Comparison of ENCODE assay signal across 12 cellular contexts in the genomic region with DNA sequence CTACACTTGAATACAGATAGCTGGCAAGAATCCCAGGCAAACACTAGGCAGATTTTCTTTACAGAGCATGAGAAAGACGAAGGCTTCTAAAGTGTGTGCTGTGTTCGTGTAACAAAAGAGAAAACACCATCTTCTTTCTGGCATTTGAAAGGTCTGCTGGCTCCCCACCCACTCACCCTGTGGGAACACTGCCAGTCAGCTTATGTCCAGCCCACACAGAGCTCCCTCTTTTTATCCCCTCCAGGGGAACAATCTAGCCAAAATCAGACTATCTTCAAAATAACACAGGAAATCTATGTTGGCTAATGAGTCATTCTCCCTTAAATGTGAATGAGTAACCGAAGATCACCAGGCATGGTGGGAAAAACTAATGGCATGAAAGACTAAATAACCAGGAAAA. TPM values are rescaled to one million over a fixed set of nuclear protein-coding genes. Genes with fewer than 3 reads are reported as not detected.
DNase-seq lines count a peak whose midpoint lies in the region; ATAC-seq and TF ChIP-seq lines count a peak whose summit lies in the region.
"Had no signal": no experiment of that assay in that cellular context is flagged by ENCODE, and none has a peak within 500 bp of the region (broad histone marks: within the 10 kb centered on the region; RNA-seq: fewer than 3 reads in every experiment).

No MANE protein-coding gene starts in this region.

- H3K27me3 ChIP-seq in hepatocyte (no peaks in the 10 kb centered on the region), colonic mucosa (no peaks in the 10 kb centered on the region)

- H3K9ac ChIP-seq in colonic mucosa (ENCODE audit: low read depth in 2 of 2, low read length in 2 of 2), result no peak overlapping the region

- 61% methylated on average over 3 of the region's 3 CpGs for WGBS in hepatocyte (ENCODE audit: low lambda C conversion rate, missing lambda C conversion rate)

- H3K36me3 ChIP-seq in hepatocyte (replicated peaks; ENCODE audit: insufficient read depth, low read depth) (no peaks in the 10 kb centered on the region), colonic mucosa (no peaks in the 10 kb centered on the region)

- no peaks in the 10 kb centered on the region for H3K9me2 ChIP-seq in hepatocyte (replicated peaks; ENCODE audit: insufficient read depth)

- no peaks in the 10 kb centered on the region for H3K9me3 ChIP-seq in hepatocyte (ENCODE audit: low read depth)
- no peaks in the 10 kb centered on the region for H3K9me3 ChIP-seq in colonic mucosa
- H3K9me3 ChIP-seq: Caco-2 had no signal

- no peaks in the 10 kb centered on the region for H3K36me3 Mint-ChIP-seq in immature natural killer cell

- H3K27ac Mint-ChIP-seq in immature natural killer cell, result no peak overlapping the region
- H3K27ac Mint-ChIP-seq: activated T-helper 2 cell treated with anti-CD3 and anti-CD28 coated beads, Interferon-gamma antibody, Interleukin-2, Interleukin-4, amounts not matched to agents 10 μg/mL and 5 μg/mL and 100 μg/mL, durations not matched to agents 14 hours and 24 hours and 36 hours had no signal

- no peaks in the 10 kb centered on the region for H3K9me3 Mint-ChIP-seq in immature natural killer cell
- H3K9me3 Mint-ChIP-seq: activated T-helper 2 cell treated with anti-CD3 and anti-CD28 coated beads, Interferon-gamma antibody, Interleukin-2, Interleukin-4, amounts not matched to agents 10 μg/mL and 5 μg/mL and 100 μg/mL, durations not matched to agents 14 hours and 24 hours and 36 hours had no signal

- H3K4me1 Mint-ChIP-seq in immature natural killer cell, result no peaks in the 10 kb centered on the region

- H3K27ac ChIP-seq in hepatocyte (no peak overlapping the region), colonic mucosa (no peak overlapping the region)

- no peaks in the 10 kb centered on the region for H3K79me2 ChIP-seq in hepatocyte

- no peak for TF ChIP-seq CTCF in hepatocyte (IDR thresholded peaks at IDR 0.05; ENCODE audit: poor library complexity)
- no peak for TF ChIP-seq CTCF in colonic mucosa (IDR thresholded peaks at IDR 0.05)

- no peak for ATAC-seq in HG03565 (IDR thresholded peaks at IDR 0.05; ENCODE audit: unreplicated experiment)
- ATAC-seq: HepG2 had no signal

- intact Hi-C loops in colonic mucosa (cut with DNase I), result no loop called here

- in situ Hi-C loops in ACHN (cut with HindIII; ENCODE audit: low pct_ligation_motif_present, low pct_unique_long_range_greater_than_20kb, low sequenced_read_pairs), result loop anchor here (25.0 kb wide), 1 partner anchor 191 kb away; no protein-coding TSS in a partner anchor

- H2AFZ ChIP-seq in hepatocyte, result no peak overlapping the region

- no peaks in the 10 kb centered on the region for H3K4me1 ChIP-seq in hepatocyte (ENCODE audit: insufficient read depth)
- H3K4me1 ChIP-seq in colonic mucosa, result no peaks in the 10 kb centered on the region
- H3K4me1 ChIP-seq: Caco-2 had no signal

- no peak overlapping the region for H3K4me3 Mint-ChIP-seq in immature natural killer cell

- peak; percentile 63 for DNase-seq in ACHN
- DNase-seq in HS-5 (ENCODE audit: low read depth), result peak; percentile 45
- DNase-seq in amniotic epithelial cell (ENCODE audit: low read depth), result peak; percentile 77
- DNase-seq in hepatocyte (ENCODE audit: low spot score), result peak; percentile 16
- no peak for DNase-seq in colonic mucosa
- DNase-seq in immature natural killer cell, result no peak
- DNase-seq in T-helper 9 cell, result no peak
- DNase-seq: Caco-2, trophoblast cell had no signal

- H3K27me3 Mint-ChIP-seq in immature natural killer cell (ENCODE audit: low read depth in 3 of 3), result peaks cover 0 to 2% (median 0%) of the 10 kb centered on the region in 3 donors

- no peaks in the 10 kb centered on the region for H4K20me1 ChIP-seq in hepatocyte (ENCODE audit: insufficient read depth, poor library complexity, severe bottlenecking)

- H3K4me2 ChIP-seq in hepatocyte, result peak overlapping the region; percentile 1

- H3K4me3 ChIP-seq in hepatocyte, result no peak overlapping the region
- H3K4me3 ChIP-seq in colonic mucosa, result no peak overlapping the region

RNA-seq across cellular contexts. Expression of gene PAQR5, which starts 45.6 kb away (rescaled TPM):
- total RNA-seq in hepatocyte, result 2.1 and 2.6 TPM in 2 replicates
- polyA plus RNA-seq in hepatocyte, result 2.8 and 4.7 TPM in 2 replicates
- 10 to 100 TPM; 36.3 to 71.1 TPM for total RNA-seq in colonic mucosa
- polyA plus RNA-seq in immature natural killer cell, result not detected
- total RNA-seq: activated T-helper 2 cell treated with anti-CD3 and anti-CD28 coated beads, Interferon-gamma antibody, Interleukin-2, Interleukin-4, amounts not matched to agents 10 μg/mL and 5 μg/mL and 100 μg/mL, durations not matched to agents 14 hours and 24 hours and 36 hours had no signal

Comparison
In these comparisons a context has a peak if more than half of its experiments do, and no peak if none do; other contexts are left out.
1. DNase-seq: peak in ACHN (single experiment), HS-5 (single experiment), amniotic epithelial cell (single experiment) and hepatocyte (single experiment); none in colonic mucosa (single experiment), immature natural killer cell (0 of 3) and T-helper 9 cell (single experiment).
2. RNA of gene PAQR5, which starts 45.6 kb away (total RNA-seq): 36.3 to 71.1 TPM in colonic mucosa; 2.1 to 2.6 TPM in hepatocyte; every median in the first group is over 10 times any median in the second.